In genomic region chr18:67966224-67966623, GRCh38 we compare ENCODE assay signal across 28 cellular contexts.
"Had no signal": no experiment of that assay in that cellular context is flagged by ENCODE, and none has a peak within 500 bp of the region (broad histone marks: within the 10 kb centered on the region; RNA-seq: fewer than 3 reads in every experiment).

No MANE protein-coding gene starts in this region.

- H3K27me3 ChIP-seq: neutrophil, right lobe of liver, tibial nerve, uterus had no signal

- H3K9me3 ChIP-seq: left ventricle myocardium inferior, mucosa of descending colon, neutrophil, psoas muscle, right lobe of liver, tibial nerve, uterus had no signal

- H2AFZ ChIP-seq: parathyroid adenoma had no signal

- H3K9ac ChIP-seq: parathyroid adenoma had no signal

- ATAC-seq: left colon; mucosa of descending colon; naive thymus-derived CD4-positive, alpha-beta T cell; natural killer cell treated with Interleukin-12 subunit alpha and Interleukin-12 subunit beta and Interleukin-15 and Interleukin-18, amount 100 ng/mL, for 72 hours; psoas muscle; right lobe of liver; stimulated activated memory B cell treated with anti-CD40 and anti-IgM and Interleukin-4, amounts not matched to agents 10 μg/mL and 1 μg/mL and 100 μg/mL, for 72 hours; stimulated activated naive CD8-positive, alpha-beta T cell treated with anti-CD3 and anti-CD28 coated beads, Interleukin-15, amount 100 ng/mL, for 72 hours had no signal

- DNase-seq: hypothalamus; immature natural killer cell; kidney; left colon; left ventricle myocardium inferior; mesendoderm; midbrain; mucosa of descending colon; naive thymus-derived CD4-positive, alpha-beta T cell; occipital lobe; psoas muscle; right lobe of liver; stimulated activated CD4-positive, alpha-beta T cell treated with anti-CD3 and anti-CD28 coated beads, Interleukin-1b, Interleukin-23, amount 100 ng/mL, for 48 hours; stimulated activated CD4-positive, alpha-beta T cell treated with anti-CD3 and anti-CD28 coated beads, Interleukin-2, amount 100 ng/mL, for 48 hours; stimulated activated CD4-positive, alpha-beta T cell treated with anti-CD3 and anti-CD28 coated beads, Interleukin-4, amount 100 ng/mL, for 4 hours; stimulated activated CD8-positive, alpha-beta memory T cell treated with anti-CD3 and anti-CD28 coated beads, Interleukin-4, amount 100 ng/mL, for 48 hours; stimulated activated naive CD4-positive, alpha-beta T cell treated with Interleukin-2 at 50 U/mL for 16 hours; stimulated activated naive CD8-positive, alpha-beta T cell treated with anti-CD3 and anti-CD28 coated beads, Interleukin-15, amount 100 ng/mL, for 72 hours; substantia nigra; uterus had no signal

- H3K4me1 ChIP-seq: left ventricle myocardium inferior, parathyroid adenoma, psoas muscle, right lobe of liver, tibial nerve, uterus had no signal

- H3K4me3 ChIP-seq: left ventricle myocardium inferior, lung, mucosa of descending colon, psoas muscle, right lobe of liver, smooth muscle cell, tibial nerve, uterus had no signal

- H3K36me3 ChIP-seq: left ventricle myocardium inferior, neutrophil, right lobe of liver, tibial nerve, uterus had no signal

- H3K27ac ChIP-seq: left ventricle myocardium inferior, neutrophil, parathyroid adenoma, psoas muscle, right lobe of liver, tibial nerve, uterus had no signal

- H3K4me2 ChIP-seq: smooth muscle cell had no signal

- H3K79me2 ChIP-seq: parathyroid adenoma had no signal

- FAIRE-seq: islet of Langerhans, kidney had no signal
